In genomic region chr9:33425128-33425533, GRCh38 we compare ENCODE assay signal across 31 cellular contexts. TPM values are rescaled to one million over a fixed set of nuclear protein-coding genes. Genes with fewer than 3 reads are reported as not detected.
DNase-seq lines count a peak whose midpoint lies in the region; ATAC-seq and TF ChIP-seq lines count a peak whose summit lies in the region.
"Had no signal": no experiment of that assay in that cellular context is flagged by ENCODE, and none has a peak within 500 bp of the region (broad histone marks: within the 10 kb centered on the region; RNA-seq: fewer than 3 reads in every experiment).

No MANE protein-coding gene starts in this region.

- H2AFZ ChIP-seq in PC-9: no peak overlapping the region

- H3K79me2 ChIP-seq in PC-9 (ENCODE audit: low read depth): no peaks in the 10 kb centered on the region

- H3K27me3 ChIP-seq in PC-9 (ENCODE audit: insufficient read depth, low read depth) (no peaks in the 10 kb centered on the region), lung (ENCODE audit: control insufficient read depth, insufficient read depth) (no peaks in the 10 kb centered on the region)
- H3K27me3 ChIP-seq in naive thymus-derived CD4-positive, alpha-beta T cell (ENCODE audit: control insufficient read depth in 2 of 2, insufficient read depth in 2 of 2, low read length in 2 of 2): no peaks in the 10 kb centered on the region
- H3K27me3 ChIP-seq: foreskin keratinocyte, heart right ventricle, transverse colon had no signal

- H3K9me2 ChIP-seq in PC-9 (ENCODE audit: insufficient read depth): no peaks in the 10 kb centered on the region
- H3K9me2 ChIP-seq: SK-N-SH had no signal

- peaks cover 0 to 12% (median 0%) of the 10 kb centered on the region in 7 donors for H3K4me1 Mint-ChIP-seq in naive thymus-derived CD4-positive, alpha-beta T cell
- H3K4me1 Mint-ChIP-seq: activated CD4-positive, alpha-beta T cell treated with anti-CD3 and anti-CD28 coated beads for 36 hours; activated naive CD8-positive, alpha-beta T cell treated with anti-CD3 and anti-CD28 coated beads, Interleukin-2, amount 50 U/mL, for 24 hours; mesothelial cell of epicardium; naive B cell had no signal

- H3K9me3 Mint-ChIP-seq in naive thymus-derived CD4-positive, alpha-beta T cell: peaks cover 0 to 1% (median 0%) of the 10 kb centered on the region in 11 donors
- H3K9me3 Mint-ChIP-seq: activated naive CD8-positive, alpha-beta T cell treated with anti-CD3 and anti-CD28 coated beads, Interleukin-2, amount 50 U/mL, for 24 hours; activated T-cell treated with anti-CD3 and anti-CD28 coated beads, Interleukin-2, amount 50 U/mL, for 24 hours; mesothelial cell of epicardium had no signal

- CTCF ChIA-PET in PC-9 (lab: Charles Lee): no interaction called here
- CTCF ChIA-PET in naive thymus-derived CD4-positive, alpha-beta T cell (lab: Charles Lee): no interaction called here

- H3K36me3 Mint-ChIP-seq in naive thymus-derived CD4-positive, alpha-beta T cell: no peaks in the 10 kb centered on the region
- H3K36me3 Mint-ChIP-seq: mesothelial cell of epicardium, naive B cell had no signal

- H3K27ac Mint-ChIP-seq in naive thymus-derived CD4-positive, alpha-beta T cell: peak overlapping the region in 1 of 9 donors; percentile 25
- H3K27ac Mint-ChIP-seq: activated CD4-positive, alpha-beta T cell treated with anti-CD3 and anti-CD28 coated beads for 36 hours; activated naive CD8-positive, alpha-beta T cell treated with anti-CD3 and anti-CD28 coated beads, Interleukin-2, amount 50 U/mL, for 24 hours; activated T-cell treated with anti-CD3 and anti-CD28 coated beads, Interleukin-2, amount 50 U/mL, for 24 hours; mesothelial cell of epicardium had no signal

- H3F3A ChIP-seq in PC-9 (ENCODE audit: insufficient read depth, low read depth): 0 out of 2 replicates have a peak, but pooled peaks cover 6% of the 10 kb centered on the region

- H3K4me1 ChIP-seq in PC-9 (replicated peaks; ENCODE audit: insufficient read depth) (peaks cover 4% of the 10 kb centered on the region; the same call in 1 of the 2 replicates), lung (ENCODE audit: control insufficient read depth in 2 of 2, insufficient read depth in 2 of 2, low read length in 2 of 2) (no peaks in the 10 kb centered on the region)
- H3K4me1 ChIP-seq in naive thymus-derived CD4-positive, alpha-beta T cell (ENCODE audit: control insufficient read depth in 2 of 2, insufficient read depth in 2 of 2, low read length in 2 of 2): no peaks in the 10 kb centered on the region
- H3K4me1 ChIP-seq: HAP-1, heart right ventricle, transverse colon had no signal

- no peaks in the 10 kb centered on the region for H4K20me1 ChIP-seq in PC-9 (ENCODE audit: insufficient read depth)

- H3K4me3 ChIP-seq in PC-9 (no peak overlapping the region), lung (no peak overlapping the region)
- H3K4me3 ChIP-seq in naive thymus-derived CD4-positive, alpha-beta T cell (ENCODE audit: low read length): no peak overlapping the region
- H3K4me3 ChIP-seq: HAP-1, heart right ventricle, K562, transverse colon had no signal

- WGBS in lung, 2 donors: 64 to 74% methylated on average over 4 of the region's 4 CpGs

- no peak overlapping the region for H3K4me3 Mint-ChIP-seq in naive thymus-derived CD4-positive, alpha-beta T cell
- H3K4me3 Mint-ChIP-seq: activated CD4-positive, alpha-beta T cell treated with anti-CD3 and anti-CD28 coated beads for 36 hours; activated naive CD8-positive, alpha-beta T cell treated with anti-CD3 and anti-CD28 coated beads, Interleukin-2, amount 50 U/mL, for 24 hours; activated T-cell treated with anti-CD3 and anti-CD28 coated beads, Interleukin-2, amount 50 U/mL, for 24 hours; mesothelial cell of epicardium had no signal

- H3K36me3 ChIP-seq in PC-9 (ENCODE audit: low read depth) (no peaks in the 10 kb centered on the region), lung (ENCODE audit: control insufficient read depth in 2 of 2, insufficient read depth in 2 of 2, low read length in 2 of 2) (no peaks in the 10 kb centered on the region)
- H3K36me3 ChIP-seq in naive thymus-derived CD4-positive, alpha-beta T cell (ENCODE audit: control insufficient read depth in 2 of 3, insufficient read depth in 3 of 3, low read length in 3 of 3): no peaks in the 10 kb centered on the region
- H3K36me3 ChIP-seq: HAP-1, heart right ventricle, transverse colon had no signal

- H3K9me3 ChIP-seq in PC-9 (ENCODE audit: insufficient read depth, low read depth) (no peaks in the 10 kb centered on the region), lung (ENCODE audit: control insufficient read depth in 2 of 2, insufficient read depth in 1 of 2, low read length in 1 of 2) (no peaks in the 10 kb centered on the region)
- no peaks in the 10 kb centered on the region for H3K9me3 ChIP-seq in naive thymus-derived CD4-positive, alpha-beta T cell (ENCODE audit: control insufficient read depth in 2 of 3, low read length in 3 of 3)
- H3K9me3 ChIP-seq: HAP-1, heart right ventricle, SK-N-SH, transverse colon had no signal

- TF ChIP-seq CTCF in C4-2B (conservative IDR thresholded peaks at IDR 0.05) (no peak), PC-9 (conservative IDR thresholded peaks at IDR 0.05) (no peak), lung (IDR thresholded peaks at IDR 0.05; ENCODE audit: control extremely low read depth, extremely low read depth) (no peak)

- DNase-seq in PC-9 (peak in 1 of 2 experiments; percentile 54), fibroblast of peridontal ligament (ENCODE audit: extremely low read depth) (peak; percentile 29), lung (ENCODE audit: low spot score) (no peak), NCI-H2107 (lab: John Stamatoyannopoulos, UW) (no peak), islet precursor cell (no peak), NCI-H510A treated with DMSO at 0.1 percent for 48 hours (lab: John Stamatoyannopoulos, UW) (no peak)
- no peak for DNase-seq in naive thymus-derived CD4-positive, alpha-beta T cell
- DNase-seq: ACHN; activated CD4-positive, alpha-beta T cell treated with anti-CD3 and anti-CD28 coated beads for 36 hours; activated naive CD8-positive, alpha-beta T cell treated with anti-CD3 and anti-CD28 coated beads, Interleukin-2, amount 50 U/mL, for 24 hours; activated T-cell treated with anti-CD3 and anti-CD28 coated beads, Interleukin-2, amount 50 U/mL, for 24 hours; COR-L47; DMS79 treated with DMSO at 0.1 percent for 48 hours; GF-D8; heart right ventricle; MM.1S; naive B cell; NCI-H1436; NCI-H446; occipital lobe; OCI-M1; SK-N-SH; stimulated activated CD4-positive, alpha-beta T cell treated with anti-CD3 and anti-CD28 coated beads, Interleukin-4, amount 100 ng/mL, for 1 hour; transverse colon had no signal

- H3K27me3 Mint-ChIP-seq in naive thymus-derived CD4-positive, alpha-beta T cell: peaks cover 0 to 7% (median 0%) of the 10 kb centered on the region in 5 donors
- H3K27me3 Mint-ChIP-seq: activated CD4-positive, alpha-beta T cell treated with anti-CD3 and anti-CD28 coated beads for 36 hours; activated naive CD8-positive, alpha-beta T cell treated with anti-CD3 and anti-CD28 coated beads, Interleukin-2, amount 50 U/mL, for 24 hours; activated T-cell treated with anti-CD3 and anti-CD28 coated beads, Interleukin-2, amount 50 U/mL, for 24 hours had no signal

- BruUV-seq in PC-9 (replicated peaks; lab: Mats Ljungman, UMichigan): no TSS peak

- POLR2A ChIA-PET in PC-9 (lab: Charles Lee; ENCODE audit: unreplicated experiment): no interaction called here
- POLR2A ChIA-PET in naive thymus-derived CD4-positive, alpha-beta T cell (lab: Charles Lee): no interaction called here

- H3K27ac ChIP-seq in C4-2B: peak overlapping the region; percentile 50
- peak overlapping the region; percentile 33 for H3K27ac ChIP-seq in PC-9
- H3K27ac ChIP-seq in lung (ENCODE audit: low read depth in 1 of 2, low read length in 1 of 2): peak overlapping the region in 1 of 2 donors; percentile 62
- no peak overlapping the region for H3K27ac ChIP-seq in naive thymus-derived CD4-positive, alpha-beta T cell (ENCODE audit: low read depth, low read length)
- H3K27ac ChIP-seq: foreskin keratinocyte, heart right ventricle, transverse colon had no signal

- intact Hi-C loops in PC-9 (cut with micrococcal nuclease; ENCODE audit: unreplicated experiment): no loop called here
- intact Hi-C loops in naive thymus-derived CD4-positive, alpha-beta T cell (cut with micrococcal nuclease): no loop called here

- ATAC-seq in lung (ENCODE audit: insufficient read depth, low FRiP score): peak; percentile 66
- ATAC-seq in naive thymus-derived CD4-positive, alpha-beta T cell: no peak
- ATAC-seq: activated CD4-positive, alpha-beta T cell treated with anti-CD3 and anti-CD28 coated beads for 36 hours; activated naive CD8-positive, alpha-beta T cell treated with anti-CD3 and anti-CD28 coated beads, Interleukin-2, amount 50 U/mL, for 24 hours; foreskin keratinocyte; heart right ventricle; K562 had no signal

- no peak overlapping the region for H3K4me2 ChIP-seq in PC-9
- H3K4me2 ChIP-seq: SK-N-SH had no signal

RNA-seq across cellular contexts. Expression of gene AQP3, which starts 22.3 kb away (rescaled TPM):
- total RNA-seq in PC-9 (2021) (9.9 and 15.3 TPM in 2 replicates), lung (100 to 1,000 TPM in 1 of 2 donors, 10 to 100 TPM in 1; 43.9 to 181 TPM)
- 100 to 1,000 TPM; 137 to 218 TPM for polyA plus RNA-seq in lung
- 100 to 1,000 TPM in 3 of 5 experiments, 10 to 100 TPM in 2; 53.3 to 173 (median 110) TPM for total RNA-seq in naive thymus-derived CD4-positive, alpha-beta T cell
- 100 to 1,000 TPM; 178 to 252 TPM for polyA plus RNA-seq in naive thymus-derived CD4-positive, alpha-beta T cell
- total RNA-seq: occipital lobe had no signal

RNA-seq across cellular contexts. Expression of gene AQP7, which starts 22.8 kb away (rescaled TPM):
- total RNA-seq in PC-9 (2021) (0.59 TPM in 1 of 2 replicates, not detected in the other), lung (1 to 10 TPM in 1 of 2 donors, under 1 TPM in 1; 0.74 to 3.9 TPM)
- polyA plus RNA-seq in lung: 1 to 10 TPM in 1 of 2 donors, under 1 TPM in 1; 0.80 to 2.2 TPM
- total RNA-seq in naive thymus-derived CD4-positive, alpha-beta T cell: 1 to 10 TPM in 3 of 5 experiments, under 1 TPM in 2; 0.32 to 1.9 (median 1.1) TPM
- polyA plus RNA-seq in naive thymus-derived CD4-positive, alpha-beta T cell: under 1 TPM in 1 of 2 donors, not detected in 1; 0.53 TPM
- total RNA-seq: activated CD4-positive, alpha-beta T cell treated with anti-CD3 and anti-CD28 coated beads for 36 hours; foreskin keratinocyte; HT1080; occipital lobe had no signal
- polyA plus RNA-seq: BJ, foreskin keratinocyte had no signal

RNA-seq across cellular contexts. Expression of gene NOL6, which starts 48.6 kb away (rescaled TPM):
- total RNA-seq in PC-9 (2021) (15.5 and 16.2 TPM in 2 replicates), lung (10 to 100 TPM; 14.4 to 42.5 TPM)
- polyA plus RNA-seq in lung: 10 to 100 TPM; 31.5 to 32.6 TPM
- total RNA-seq in naive thymus-derived CD4-positive, alpha-beta T cell: 10 to 100 TPM; 34.0 to 48.0 (median 44.0) TPM
- polyA plus RNA-seq in naive thymus-derived CD4-positive, alpha-beta T cell: 10 to 100 TPM; 14.2 to 30.0 TPM
